8 cellular contexts compared by ENCODE assay signal in the genomic region with DNA sequence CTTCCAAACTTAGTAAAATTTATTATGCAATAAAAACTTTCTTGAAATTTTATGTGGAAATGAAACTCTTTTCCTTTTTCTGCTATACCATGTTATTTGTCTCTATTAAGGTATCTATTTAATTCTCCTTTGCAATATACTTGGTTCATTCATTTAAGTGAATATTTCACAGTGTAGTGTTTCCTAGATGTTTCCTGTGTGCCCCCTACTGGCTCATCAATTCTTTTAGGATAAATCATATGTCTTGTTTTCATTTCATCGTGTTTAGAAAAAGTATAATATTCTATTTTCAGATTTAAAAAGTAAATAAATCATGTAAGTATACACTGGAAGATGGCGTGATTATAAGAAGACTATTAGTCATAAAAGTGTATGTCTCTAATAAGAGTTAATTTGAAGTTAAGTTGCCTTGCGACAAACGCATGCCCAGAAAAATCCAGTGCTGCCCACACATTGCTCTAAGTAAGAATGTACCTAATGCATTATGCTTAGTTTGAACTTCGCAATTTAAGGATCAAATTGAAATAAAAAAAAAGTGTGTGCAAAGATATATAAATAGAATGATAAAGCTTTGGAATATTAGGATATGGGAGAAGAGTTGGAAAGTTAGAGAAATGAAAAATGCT.
DNase-seq lines count a peak whose midpoint lies in the region; ATAC-seq and TF ChIP-seq lines count a peak whose summit lies in the region.

No MANE protein-coding gene starts in this region.

- H3K4me3 Mint-ChIP-seq in activated CD8-positive, alpha-beta T cell treated with anti-CD3 and anti-CD28 coated beads for 36 hours = no peak overlapping the region

- intact Hi-C loops in activated CD8-positive, alpha-beta T cell treated with anti-CD3 and anti-CD28 coated beads for 36 hours (cut with micrococcal nuclease) = no loop called here

- no peaks in the 10 kb centered on the region for H3K4me1 Mint-ChIP-seq in activated CD8-positive, alpha-beta T cell treated with anti-CD3 and anti-CD28 coated beads for 36 hours (ENCODE audit: low read depth)

- TF ChIP-seq CTCF in brain microvascular endothelial cell (IDR thresholded peaks at IDR 0.05; ENCODE audit: low read depth, low read length, missing control alignments) (peak; percentile 26), omental fat pad (IDR thresholded peaks at IDR 0.05) (no peak)
- no peak for TF ChIP-seq CTCF in activated CD8-positive, alpha-beta T cell treated with anti-CD3 and anti-CD28 coated beads for 36 hours (IDR thresholded peaks at IDR 0.05)

- no peak overlapping the region for H3K4me3 ChIP-seq in brain microvascular endothelial cell (ENCODE audit: low read depth, low read length)

- H3K9me3 Mint-ChIP-seq in activated CD8-positive, alpha-beta T cell treated with anti-CD3 and anti-CD28 coated beads for 36 hours = peaks cover 3% of the 10 kb centered on the region

- no peaks in the 10 kb centered on the region for H3K27me3 ChIP-seq in brain microvascular endothelial cell (replicated peaks)

- CTCF ChIA-PET in activated CD8-positive, alpha-beta T cell treated with anti-CD3 and anti-CD28 coated beads for 36 hours (lab: Charles Lee) = no interaction called here

- H3K36me3 Mint-ChIP-seq in activated CD8-positive, alpha-beta T cell treated with anti-CD3 and anti-CD28 coated beads for 36 hours (ENCODE audit: low read depth) = no peaks in the 10 kb centered on the region

- no peaks in the 10 kb centered on the region for H3K27me3 Mint-ChIP-seq in activated CD8-positive, alpha-beta T cell treated with anti-CD3 and anti-CD28 coated beads for 36 hours

- ATAC-seq in GM21526 (IDR thresholded peaks at IDR 0.05; ENCODE audit: low FRiP score, unreplicated experiment) (peak; percentile 62), omental fat pad (ENCODE audit: low FRiP score) (no peak)
- ATAC-seq in activated CD8-positive, alpha-beta T cell treated with anti-CD3 and anti-CD28 coated beads for 36 hours = no peak

- in situ Hi-C loops in brain microvascular endothelial cell (cut with HindIII; ENCODE audit: low pct_ligation_motif_present, low sequenced_read_pairs) = no loop called here

- POLR2A ChIA-PET in activated CD8-positive, alpha-beta T cell treated with anti-CD3 and anti-CD28 coated beads for 36 hours (lab: Charles Lee) = no interaction called here

- DNase-seq in DMS 273 treated with DMSO at 0.1 percent for 48 hours (lab: John Stamatoyannopoulos, UW) (peak; percentile 39), NCI-H1092 treated with DMSO at 0.1 percent for 48 hours (lab: John Stamatoyannopoulos, UW) (peak; percentile 47), brain microvascular endothelial cell (no peak), pons (ENCODE audit: low spot score) (peak; percentile 42), omental fat pad (ENCODE audit: low spot score) (no peak), NCI-H2196 treated with DMSO at 0.1 percent for 48 hours (lab: John Stamatoyannopoulos, UW; ENCODE audit: unreplicated experiment) (no peak)
- no peak for DNase-seq in activated CD8-positive, alpha-beta T cell treated with anti-CD3 and anti-CD28 coated beads for 36 hours

- no peak overlapping the region for H3K27ac Mint-ChIP-seq in activated CD8-positive, alpha-beta T cell treated with anti-CD3 and anti-CD28 coated beads for 36 hours

- no peak overlapping the region for H3K27ac ChIP-seq in brain microvascular endothelial cell

- no peaks in the 10 kb centered on the region for H3K36me3 ChIP-seq in brain microvascular endothelial cell (replicated peaks)

Comparison
In these comparisons a context has a peak if more than half of its experiments do, and no peak if none do; other contexts are left out.
1. DNase-seq: peak in DMS 273 treated with DMSO at 0.1 percent for 48 hours (single experiment), NCI-H1092 treated with DMSO at 0.1 percent for 48 hours (single experiment) and pons (single experiment); none in brain microvascular endothelial cell (single experiment), omental fat pad (single experiment), activated CD8-positive, alpha-beta T cell treated with anti-CD3 and anti-CD28 coated beads for 36 hours (single experiment) and NCI-H2196 treated with DMSO at 0.1 percent for 48 hours (single experiment).